ENCODE assay signal across 21 cellular contexts in the genomic region with DNA sequence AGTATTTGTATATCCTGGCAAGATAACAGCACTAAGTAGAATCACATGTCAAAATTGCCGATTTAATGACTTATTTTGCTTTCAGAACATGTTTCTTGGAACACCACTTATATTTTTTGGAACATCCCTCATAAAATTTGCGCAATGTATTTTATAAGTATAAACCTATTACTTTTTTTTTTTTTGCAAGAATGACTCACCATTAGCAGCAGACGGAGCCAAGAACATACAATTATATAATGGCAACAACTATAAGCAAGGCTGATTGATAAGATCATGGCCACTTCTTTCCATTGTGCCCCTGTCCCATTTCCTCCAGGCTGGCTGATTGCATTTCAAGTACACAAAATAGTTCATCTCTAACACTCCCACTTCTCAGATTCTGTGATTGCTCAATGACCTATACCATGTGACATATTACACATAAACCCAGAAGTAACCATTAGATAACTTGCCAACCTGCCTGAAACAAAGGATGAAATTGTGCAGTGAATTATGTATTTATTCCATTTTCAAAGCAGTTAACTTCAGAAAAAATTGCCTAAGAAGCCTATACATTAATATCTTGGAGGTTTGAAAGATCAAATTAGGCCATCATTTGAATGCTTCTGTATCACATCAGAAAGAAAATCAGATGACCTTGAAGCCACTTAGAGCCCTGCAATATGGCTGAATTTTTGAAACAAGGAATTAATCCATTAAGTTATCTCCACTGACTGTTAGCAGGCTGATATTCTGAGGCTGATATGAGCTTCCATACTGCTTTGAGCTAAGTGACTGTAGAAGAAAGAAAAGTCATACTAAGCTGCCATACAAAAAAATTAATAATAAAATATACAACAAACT.
DNase-seq lines count a peak whose midpoint lies in the region; ATAC-seq and TF ChIP-seq lines count a peak whose summit lies in the region.
"Had no signal": no experiment of that assay in that cellular context is flagged by ENCODE, and none has a peak within 500 bp of the region (broad histone marks: within the 10 kb centered on the region; RNA-seq: fewer than 3 reads in every experiment).

No MANE protein-coding gene starts in this region.

- H3K27me3 Mint-ChIP-seq in activated naive CD4-positive, alpha-beta T cell treated with anti-CD3 and anti-CD28 coated beads for 36 hours (ENCODE audit: low read depth), result no peaks in the 10 kb centered on the region
- H3K27me3 Mint-ChIP-seq: activated CD8-positive, alpha-beta memory T cell treated with anti-CD3 and anti-CD28 coated beads, Interleukin-2, amount 10 ng/mL, durations not matched to agents 7 days and 5 days; central memory CD8-positive, alpha-beta T cell had no signal

- TF ChIP-seq EP300 in Ishikawa (IDR thresholded peaks at IDR 0.05; ENCODE audit: borderline replicate concordance), result no peak

- no peak overlapping the region for H3K27ac Mint-ChIP-seq in activated naive CD4-positive, alpha-beta T cell treated with anti-CD3 and anti-CD28 coated beads for 36 hours
- H3K27ac Mint-ChIP-seq: activated CD8-positive, alpha-beta memory T cell treated with anti-CD3 and anti-CD28 coated beads, Interleukin-2, amount 10 ng/mL, durations not matched to agents 7 days and 5 days; neural progenitor cell had no signal

- H3K9me3 ChIP-seq in adipocyte (ENCODE audit: control insufficient read depth, low read length), result peaks cover 12% of the 10 kb centered on the region
- H3K9me3 ChIP-seq in Karpas-422 (ENCODE audit: low read length), result no peaks in the 10 kb centered on the region

- H4K20me1 ChIP-seq in Karpas-422 (ENCODE audit: insufficient read depth, low read depth, low read length), result no peaks in the 10 kb centered on the region

- TF ChIP-seq RAD21 in Ishikawa (IDR thresholded peaks at IDR 0.05; ENCODE audit: low read depth), result no peak

- H3K4me2 ChIP-seq in Karpas-422 (ENCODE audit: low read depth, low read length, poor library complexity, severe bottlenecking), result no peak overlapping the region
- H3K4me2 ChIP-seq: neural progenitor cell had no signal

- no peak for TF ChIP-seq CTCF in AG09309 (IDR thresholded peaks at IDR 0.05; ENCODE audit: control insufficient read depth, insufficient read depth, low read depth, low read length, missing control alignments)
- TF ChIP-seq CTCF in foreskin fibroblast (IDR thresholded peaks at IDR 0.05; ENCODE audit: low read depth, low read length), result no peak

- H3K79me2 ChIP-seq in Karpas-422 (ENCODE audit: low read length), result no peaks in the 10 kb centered on the region

- H3K9me3 Mint-ChIP-seq in activated naive CD4-positive, alpha-beta T cell treated with anti-CD3 and anti-CD28 coated beads for 36 hours, result no peaks in the 10 kb centered on the region
- H3K9me3 Mint-ChIP-seq: central memory CD8-positive, alpha-beta T cell; neural progenitor cell had no signal

- H3K4me3 Mint-ChIP-seq in activated naive CD4-positive, alpha-beta T cell treated with anti-CD3 and anti-CD28 coated beads for 36 hours, result no peak overlapping the region
- H3K4me3 Mint-ChIP-seq: activated CD8-positive, alpha-beta memory T cell treated with anti-CD3 and anti-CD28 coated beads, Interleukin-2, amount 10 ng/mL, durations not matched to agents 7 days and 5 days; central memory CD8-positive, alpha-beta T cell; neural progenitor cell had no signal

- H3K9me2 ChIP-seq in Karpas-422 (replicated peaks; ENCODE audit: insufficient read depth, low read length), result no peaks in the 10 kb centered on the region

- H3K4me1 ChIP-seq in adipocyte (ENCODE audit: control insufficient read depth, insufficient read depth, low read length), result peaks cover 12% of the 10 kb centered on the region
- no peaks in the 10 kb centered on the region for H3K4me1 ChIP-seq in Karpas-422 (ENCODE audit: low read length)
- H3K4me1 ChIP-seq: gastroesophageal sphincter had no signal

- ATAC-seq in HG02678 (IDR thresholded peaks at IDR 0.05; ENCODE audit: unreplicated experiment) (no peak), HG03571 (IDR thresholded peaks at IDR 0.05; ENCODE audit: unreplicated experiment) (no peak)
- ATAC-seq: activated CD8-positive, alpha-beta memory T cell treated with anti-CD3 and anti-CD28 coated beads, Interleukin-2, amount 10 ng/mL, durations not matched to agents 7 days and 5 days; gastroesophageal sphincter; left colon; stimulated activated naive CD8-positive, alpha-beta T cell treated with anti-CD3 and anti-CD28 coated beads, Interleukin-15, Interleukin-2, amounts not matched to agents 100 U/mL and 50 U/mL, for 24 hours had no signal

- no peaks in the 10 kb centered on the region for H3K36me3 Mint-ChIP-seq in activated naive CD4-positive, alpha-beta T cell treated with anti-CD3 and anti-CD28 coated beads for 36 hours (ENCODE audit: low read depth)
- H3K36me3 Mint-ChIP-seq: activated CD8-positive, alpha-beta memory T cell treated with anti-CD3 and anti-CD28 coated beads, Interleukin-2, amount 10 ng/mL, durations not matched to agents 7 days and 5 days; neural progenitor cell had no signal

- CTCF ChIA-PET in activated naive CD4-positive, alpha-beta T cell treated with anti-CD3 and anti-CD28 coated beads for 36 hours (lab: Charles Lee), result no interaction called here

- H3K4me3 ChIP-seq in AG09309 (ENCODE audit: control insufficient read depth, low read depth, low read length), result no peak overlapping the region
- peak overlapping the region; percentile 35 for H3K4me3 ChIP-seq in adipocyte (ENCODE audit: low read length)
- H3K4me3 ChIP-seq in foreskin fibroblast (ENCODE audit: low read depth in 1 of 2, low read length in 2 of 2), result no peak overlapping the region
- no peak overlapping the region for H3K4me3 ChIP-seq in Karpas-422 (ENCODE audit: low read length)
- H3K4me3 ChIP-seq: gastroesophageal sphincter, neural progenitor cell had no signal

- intact Hi-C loops in activated naive CD4-positive, alpha-beta T cell treated with anti-CD3 and anti-CD28 coated beads for 36 hours (cut with micrococcal nuclease), result no loop called here

- H3K36me3 ChIP-seq in adipocyte (ENCODE audit: control insufficient read depth, insufficient read depth, low read length, severe bottlenecking) (no peaks in the 10 kb centered on the region), Karpas-422 (ENCODE audit: insufficient read depth, low read length) (no peaks in the 10 kb centered on the region)
- H3K36me3 ChIP-seq: gastroesophageal sphincter, neural progenitor cell had no signal

- no peak overlapping the region for H3K27ac ChIP-seq in Karpas-422 (ENCODE audit: low read length)
- H3K27ac ChIP-seq: gastroesophageal sphincter, HL-60, neural progenitor cell had no signal

- no peak overlapping the region for H2AFZ ChIP-seq in Karpas-422 (ENCODE audit: low read length)
- H2AFZ ChIP-seq: neural progenitor cell had no signal

- no peaks in the 10 kb centered on the region for H3K27me3 ChIP-seq in adipocyte (replicated peaks; ENCODE audit: control insufficient read depth, insufficient read depth, low read length)
- no peaks in the 10 kb centered on the region for H3K27me3 ChIP-seq in Karpas-422 (ENCODE audit: low read length)
- H3K27me3 ChIP-seq: gastroesophageal sphincter, neural progenitor cell had no signal

- H3K9ac ChIP-seq in adipocyte (ENCODE audit: low read length) (no peak overlapping the region), Karpas-422 (ENCODE audit: low read length) (no peak overlapping the region)
- H3K9ac ChIP-seq: neural progenitor cell had no signal

- DNase-seq in AG09309 (ENCODE audit: low read depth) (peak; percentile 62), adipocyte (ENCODE audit: low read depth) (peak; percentile 72), foreskin fibroblast (peak; percentile 34 to 75), Karpas-422 (no peak)
- no peak for DNase-seq in activated naive CD4-positive, alpha-beta T cell treated with anti-CD3 and anti-CD28 coated beads for 36 hours
- DNase-seq: activated CD4-positive, alpha-beta T cell treated with anti-CD3 and anti-CD28 coated beads for 1 hour; activated CD8-positive, alpha-beta memory T cell treated with anti-CD3 and anti-CD28 coated beads, Interleukin-2, amount 10 ng/mL, durations not matched to agents 7 days and 5 days; DND-41; effector CD4-positive, alpha-beta T cell; KG1; left colon; NCI-H1694 treated with DMSO at 0.1 percent for 48 hours; stimulated activated naive CD8-positive, alpha-beta T cell treated with anti-CD3 and anti-CD28 coated beads, Interleukin-15, Interleukin-2, amounts not matched to agents 100 U/mL and 50 U/mL, for 24 hours; T-helper 9 cell had no signal

- no peaks in the 10 kb centered on the region for H3K4me1 Mint-ChIP-seq in activated naive CD4-positive, alpha-beta T cell treated with anti-CD3 and anti-CD28 coated beads for 36 hours (ENCODE audit: low read depth)
- H3K4me1 Mint-ChIP-seq: activated CD8-positive, alpha-beta memory T cell treated with anti-CD3 and anti-CD28 coated beads, Interleukin-2, amount 10 ng/mL, durations not matched to agents 7 days and 5 days; central memory CD8-positive, alpha-beta T cell had no signal

TF ChIP-seq in Ishikawa, 13 proteins besides CTCF, POLR2A, EP300 and RAD21:
- peak; percentile 8; the same call in 1 of the 2 replicates for TF ChIP-seq CEBPB (IDR thresholded peaks at IDR 0.05)
- TF ChIP-seq NFIC (IDR thresholded peaks at IDR 0.05), result no peak
- no peak for TF ChIP-seq ZBTB7A (IDR thresholded peaks at IDR 0.05; ENCODE audit: low read depth)

Comparison
In these comparisons a context has a peak if more than half of its experiments do, and no peak if none do; other contexts are left out.
1. DNase-seq: peak in AG09309 (single experiment), adipocyte (single experiment) and foreskin fibroblast (2 of 2); none in Karpas-422 (single experiment) and activated naive CD4-positive, alpha-beta T cell treated with anti-CD3 and anti-CD28 coated beads for 36 hours (single experiment).